Comparison of ENCODE assay signal across 22 cellular contexts in the genomic region with DNA sequence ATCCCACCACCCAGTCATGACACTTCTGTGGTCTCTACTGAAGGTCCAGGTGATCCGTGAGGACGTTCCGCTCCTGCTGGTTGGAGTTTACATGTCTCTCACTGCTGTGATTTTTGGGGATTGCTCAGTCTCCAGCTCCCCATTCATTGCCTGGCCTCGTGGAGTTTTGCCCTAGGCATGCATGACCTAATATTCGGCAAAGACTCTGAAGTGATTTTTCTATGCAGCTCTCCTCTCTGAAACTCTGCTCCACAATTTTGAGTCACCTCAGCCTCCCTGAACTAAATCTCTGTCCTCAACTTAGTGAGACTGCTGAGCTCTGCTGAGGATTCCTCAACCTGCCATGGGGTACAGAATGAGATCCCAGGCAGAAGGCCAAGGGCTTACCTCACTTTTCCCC.
A peak's percentile ranks its signal among the peaks of the same experiment; 100 is the strongest.
DNase-seq lines count a peak whose midpoint lies in the region; ATAC-seq, FAIRE-seq and TF ChIP-seq lines count a peak whose summit lies in the region.
"Had no signal": no experiment of that assay in that cellular context is flagged by ENCODE, and none has a peak within 500 bp of the region (broad histone marks: within the 10 kb centered on the region; RNA-seq: fewer than 3 reads in every experiment).

No MANE protein-coding gene starts in this region.

- FAIRE-seq in H1 (lab: Jason Lieb, UNC), result no peak
- FAIRE-seq: GM19239 had no signal

- DNase-seq in EL (peak; percentile 49), HFFc6 (no peak), H1 (ENCODE audit: low read depth in 1 of 2, low spot score in 2 of 2) (no peak), mesenchymal stem cell (no peak), NCI-H2081 treated with DMSO at 0.1 percent for 48 hours (lab: John Stamatoyannopoulos, UW) (no peak), immature natural killer cell (no peak), mucosa of gallbladder (ENCODE audit: low spot score) (no peak)
- DNase-seq: 8988T; Caco-2; CD4-positive, alpha-beta memory T cell; DMS153; GDM1; NCI-H1694; NCI-H2081; NCI-H2171 treated with DMSO at 0.1 percent for 48 hours; NCI-H446 had no signal

- CTCF ChIA-PET in H1 (lab: Charles Lee; ENCODE audit: partially characterized antibody), result no interaction called here

- no peak overlapping the region for H2AK5ac ChIP-seq in H1 (ENCODE audit: low read depth, low read length)
- peak overlapping the region; percentile 24 for H2AK5ac ChIP-seq in mesenchymal stem cell (ENCODE audit: low read length, severe bottlenecking)

- H3K79me2 ChIP-seq in H1 (ENCODE audit: control insufficient read depth in 1 of 2, insufficient read depth in 2 of 2, low read length in 2 of 2), result no peaks in the 10 kb centered on the region

- peak overlapping the region; percentile 84; the same call in 1 of the 2 replicates for H2BK20ac ChIP-seq in H1 (ENCODE audit: low read length)

- H3K9ac ChIP-seq in H1 (replicated peaks in 1 of 4; ENCODE audit: extremely low read depth in 1 of 4, low read depth in 3 of 4, low read length in 3 of 4), result no peak overlapping the region
- peak overlapping the region; percentile 16 for H3K9ac ChIP-seq in mesenchymal stem cell (ENCODE audit: low read length)
- H3K9ac ChIP-seq: BLaER1 treated with 17β-estradiol and CSF1 and Interleukin-3, amounts not matched to agents 10 nM and 100 nM had no signal

- ATAC-seq in HG03520 (IDR thresholded peaks at IDR 0.05; ENCODE audit: unreplicated experiment), result no peak
- ATAC-seq: Right ventricle myocardium inferior had no signal

- no peak for TF ChIP-seq EP300 in H1 (IDR thresholded peaks at IDR 0.05; ENCODE audit: borderline replicate concordance in 1 of 2, low read depth in 2 of 2, low read length in 2 of 2)

- H3K27me3 ChIP-seq in H1 (replicated peaks in 1 of 4; ENCODE audit: control insufficient read depth in 3 of 4, extremely low read depth in 1 of 4, insufficient read depth in 3 of 4, low read length in 3 of 4) (no peaks in the 10 kb centered on the region), mesenchymal stem cell (ENCODE audit: control insufficient read depth in 1 of 2, insufficient read depth in 1 of 2, low read length in 2 of 2) (no peaks in the 10 kb centered on the region)
- H3K27me3 ChIP-seq: BLaER1 treated with 17β-estradiol and CSF1 and Interleukin-3, amounts not matched to agents 10 nM and 100 nM; SJSA1 had no signal

- H4K91ac ChIP-seq in H1 (replicated peaks; ENCODE audit: insufficient read length, low read length) (no peak overlapping the region), mesenchymal stem cell (ENCODE audit: low read length) (no peak overlapping the region)

- no peak overlapping the region for H4K8ac ChIP-seq in H1 (ENCODE audit: extremely low read depth, insufficient read depth, low read length)
- no peak overlapping the region for H4K8ac ChIP-seq in mesenchymal stem cell (ENCODE audit: low read length)

- H3K4me2 ChIP-seq in H1 (ENCODE audit: insufficient read depth in 1 of 2, low read depth in 2 of 2, low read length in 2 of 2) (no peak overlapping the region), mesenchymal stem cell (ENCODE audit: low read length, poor library complexity, severe bottlenecking) (no peak overlapping the region)
- H3K4me2 ChIP-seq: BLaER1 treated with 17β-estradiol and CSF1 and Interleukin-3, amounts not matched to agents 10 nM and 100 nM had no signal

- H3K9me3 Mint-ChIP-seq in HFFc6, result no peaks in the 10 kb centered on the region
- peaks cover 0 to 3% (median 0%) of the 10 kb centered on the region in 6 donors for H3K9me3 Mint-ChIP-seq in immature natural killer cell

- H3K27ac Mint-ChIP-seq in HFFc6 (peak overlapping the region; percentile 53), immature natural killer cell (no peak overlapping the region)
- H3K27ac Mint-ChIP-seq: CD4-positive, alpha-beta memory T cell had no signal

- H3K36me3 Mint-ChIP-seq in HFFc6 (ENCODE audit: low read depth), result peaks cover 6% of the 10 kb centered on the region; the same call in 1 of the 2 replicates
- H3K36me3 Mint-ChIP-seq in immature natural killer cell, result peaks cover 4 to 13% (median 9%) of the 10 kb centered on the region in 3 donors
- H3K36me3 Mint-ChIP-seq: CD4-positive, alpha-beta memory T cell had no signal

- TF ChIP-seq POLR2A in H1 (IDR thresholded peaks at IDR 0.05; ENCODE audit: control extremely low read depth in 1 of 2, low read depth in 2 of 2, low read length in 2 of 2), result no peak

- no peaks in the 10 kb centered on the region for H4K20me1 ChIP-seq in H1 (replicated peaks in 1 of 2; ENCODE audit: control insufficient read depth in 1 of 2, insufficient read depth in 2 of 2, low read length in 2 of 2)
- H4K20me1 ChIP-seq: BLaER1 treated with 17β-estradiol and CSF1 and Interleukin-3, amounts not matched to agents 10 nM and 100 nM had no signal

- no peak for TF ChIP-seq RAD21 in H1 (IDR thresholded peaks at IDR 0.05 in 1 of 2, conservative IDR thresholded peaks at IDR 0.05 in 1 of 2; ENCODE audit: low read depth in 2 of 2, low read length in 2 of 2)

- H3K23ac ChIP-seq in H1 (ENCODE audit: insufficient read length), result no peak overlapping the region
- H3K23ac ChIP-seq in mesenchymal stem cell (ENCODE audit: low read length in 2 of 2), result peak overlapping the region in 1 of 2 experiments; percentile 34

- H3K27ac ChIP-seq in H1 (ENCODE audit: low read depth, low read length) (no peak overlapping the region), mesenchymal stem cell (ENCODE audit: low read length, poor library complexity, severe bottlenecking) (no peak overlapping the region)
- H3K27ac ChIP-seq: BLaER1 treated with 17β-estradiol and CSF1 and Interleukin-3, amounts not matched to agents 10 nM and 100 nM; SJSA1 had no signal

- 71% methylated on average over 5 of the region's 5 CpGs; no CpG with 5 or more reads in 1 of the 2 experiments for WGBS in H1 (ENCODE audit: extremely low coverage in 1 of 2, insufficient coverage in 1 of 2, insufficient read length in 1 of 2, insufficient replicate concordance in 2 of 2, low coverage in 1 of 2, low lambda C conversion rate in 2 of 2, missing lambda C conversion rate in 1 of 2), 2 experiments
- WGBS in mesenchymal stem cell, result 67% methylated on average over 5 of the region's 5 CpGs

- H4K5ac ChIP-seq in H1 (ENCODE audit: insufficient read length, low read depth, low read length), result no peak overlapping the region

- no peaks in the 10 kb centered on the region for H3K23me2 ChIP-seq in H1 (ENCODE audit: low read depth, low read length)

- H3K4me3 ChIP-seq in H1 (ENCODE audit: extremely low read depth in 1 of 4, insufficient read depth in 2 of 4, low read depth in 3 of 4, low read length in 4 of 4) (no peak overlapping the region), mesenchymal stem cell (ENCODE audit: insufficient read depth in 1 of 2, low read depth in 1 of 2, low read length in 2 of 2) (no peak overlapping the region)
- H3K4me3 ChIP-seq: BLaER1 treated with 17β-estradiol and CSF1 and Interleukin-3, amounts not matched to agents 10 nM and 100 nM; HAP-1; SJSA1 had no signal

- H3K36me3 ChIP-seq in H1 (ENCODE audit: control insufficient read depth in 2 of 4, insufficient read depth in 4 of 4, low read length in 3 of 4) (no peaks in the 10 kb centered on the region), mesenchymal stem cell (ENCODE audit: control insufficient read depth in 1 of 2, insufficient read depth in 2 of 2, low read depth in 1 of 2, low read length in 2 of 2) (no peaks in the 10 kb centered on the region)
- H3K36me3 ChIP-seq: BLaER1 treated with 17β-estradiol and CSF1 and Interleukin-3, amounts not matched to agents 10 nM and 100 nM; HAP-1; SJSA1 had no signal

- no peaks in the 10 kb centered on the region; the same call in 1 of the 2 replicates for H3K27me3 Mint-ChIP-seq in HFFc6 (ENCODE audit: insufficient read depth)
- H3K27me3 Mint-ChIP-seq in immature natural killer cell (ENCODE audit: low read depth in 3 of 3), result peaks cover 7 to 28% (median 18%) of the 10 kb centered on the region in 3 donors

- 0 out of 7 replicates have a peak, but pooled peaks cover 0 to under 1% (median 0%) of the 10 kb centered on the region in 4 experiments for H3K4me1 ChIP-seq in H1 (replicated peaks in 1 of 4; ENCODE audit: control insufficient read depth in 3 of 4, insufficient read depth in 4 of 4, low read length in 3 of 4)
- no peaks in the 10 kb centered on the region for H3K4me1 ChIP-seq in mesenchymal stem cell (ENCODE audit: control insufficient read depth, insufficient read depth, low read depth, low read length)
- H3K4me1 ChIP-seq: Caco-2, HAP-1 had no signal

- H2BK120ac ChIP-seq in H1 (replicated peaks; ENCODE audit: low read depth, low read length) (no peak overlapping the region), mesenchymal stem cell (ENCODE audit: low read depth, low read length) (no peak overlapping the region)

- H2BK12ac ChIP-seq in H1 (ENCODE audit: low read depth, low read length) (no peak overlapping the region), mesenchymal stem cell (ENCODE audit: low read length in 2 of 2) (no peak overlapping the region)

- H2AFZ ChIP-seq in H1 (ENCODE audit: low read length) (peak overlapping the region; percentile 87), mesenchymal stem cell (ENCODE audit: low read depth, low read length) (no peak overlapping the region)

- 0 out of 2 replicates have a peak overlapping the region, but pooled peaks have one; percentile 39 for H3K18ac ChIP-seq in H1 (ENCODE audit: extremely low read depth, low read length)
- H3K18ac ChIP-seq in mesenchymal stem cell (ENCODE audit: low read depth in 1 of 2, low read length in 2 of 2), result no peak overlapping the region

- H2BK5ac ChIP-seq in H1 (ENCODE audit: low read depth, low read length) (no peak overlapping the region), mesenchymal stem cell (ENCODE audit: low read depth, low read length, poor library complexity, severe bottlenecking) (no peak overlapping the region)

- no peak overlapping the region for H3K56ac ChIP-seq in H1 (replicated peaks; ENCODE audit: insufficient read length, low read depth, low read length)

- POLR2A ChIA-PET in H1 (lab: Charles Lee; ENCODE audit: partially characterized antibody), result interaction anchor here (1.1 kb wide), 1 partner anchor 36 kb away, joined by 3 read pairs; no protein-coding TSS in a partner anchor

- H3K9me3 ChIP-seq in H1 (ENCODE audit: insufficient read depth in 2 of 2, low read depth in 1 of 2, low read length in 1 of 2) (no peaks in the 10 kb centered on the region), mesenchymal stem cell (ENCODE audit: control insufficient read depth, low read length) (no peaks in the 10 kb centered on the region)
- H3K9me3 ChIP-seq: BLaER1 treated with 17β-estradiol and CSF1 and Interleukin-3, amounts not matched to agents 10 nM and 100 nM; Caco-2; HAP-1; SJSA1 had no signal

- TF ChIP-seq CTCF in HFFc6 (IDR thresholded peaks at IDR 0.05) (no peak), H1 (IDR thresholded peaks at IDR 0.05; ENCODE audit: control extremely low read depth in 1 of 3, insufficient read depth in 1 of 3, low read depth in 1 of 3, low read length in 3 of 3) (no peak)

- peak overlapping the region; percentile 90 for H2BK15ac ChIP-seq in H1 (ENCODE audit: low read length)
- no peak overlapping the region for H2BK15ac ChIP-seq in mesenchymal stem cell (ENCODE audit: low read depth, poor library complexity, severe bottlenecking)

- H3K14ac ChIP-seq in H1 (ENCODE audit: insufficient read length) (no peak overlapping the region), mesenchymal stem cell (ENCODE audit: low read length in 2 of 2) (no peak overlapping the region)

- no peaks in the 10 kb centered on the region for H3K79me1 ChIP-seq in H1 (ENCODE audit: low read depth, low read length)
- no peaks in the 10 kb centered on the region for H3K79me1 ChIP-seq in mesenchymal stem cell (replicated peaks; ENCODE audit: low read length, poor library complexity, severe bottlenecking)

- H3K4me3 Mint-ChIP-seq in HFFc6 (no peak overlapping the region), immature natural killer cell (no peak overlapping the region)
- H3K4me3 Mint-ChIP-seq: CD4-positive, alpha-beta memory T cell had no signal

- H3K4ac ChIP-seq in H1 (replicated peaks; ENCODE audit: insufficient read length, low read depth, low read length) (no peak overlapping the region), mesenchymal stem cell (ENCODE audit: low read depth in 1 of 2, low read length in 2 of 2) (no peak overlapping the region)

- peaks cover 73% of the 10 kb centered on the region for H3K4me1 Mint-ChIP-seq in HFFc6 (ENCODE audit: low read depth)
- H3K4me1 Mint-ChIP-seq in immature natural killer cell, result peaks cover 24 to 35% of the 10 kb centered on the region in 2 donors
